ENCODE assay signal across 19 cellular contexts in genomic region chr2:142813830-142814829, GRCh38.
A peak's percentile ranks its signal among the peaks of the same experiment; 100 is the strongest.
DNase-seq lines count a peak whose midpoint lies in the region; ATAC-seq, FAIRE-seq and TF ChIP-seq lines count a peak whose summit lies in the region.
"Had no signal": no experiment of that assay in that cellular context is flagged by ENCODE, and none has a peak within 500 bp of the region (broad histone marks: within the 10 kb centered on the region; RNA-seq: fewer than 3 reads in every experiment).

No MANE protein-coding gene starts in this region.

- no peak overlapping the region for H2BK15ac ChIP-seq in H1 (ENCODE audit: low read length)

- no peak overlapping the region for H2BK5ac ChIP-seq in H1 (ENCODE audit: low read depth, low read length)

- 0 out of 2 replicates have a peak overlapping the region, but pooled peaks have one; percentile 10 for H2AFZ ChIP-seq in H1 (ENCODE audit: low read length)

- peak overlapping the region; percentile 8 for H3K27ac Mint-ChIP-seq in nephron progenitor cell
- no peak overlapping the region for H3K27ac Mint-ChIP-seq in activated CD8-positive, alpha-beta memory T cell treated with anti-CD3 and anti-CD28 coated beads, Interleukin-2, amount 10 ng/mL, durations not matched to agents 7 days and 5 days
- H3K27ac Mint-ChIP-seq: CD4-positive, alpha-beta memory T cell; HFFc6 had no signal

- no peak overlapping the region for H3K14ac ChIP-seq in H1 (ENCODE audit: insufficient read length)

- H3K4me2 ChIP-seq in H1 (ENCODE audit: insufficient read depth in 1 of 2, low read depth in 2 of 2, low read length in 2 of 2): no peak overlapping the region

- FAIRE-seq in H54 (lab: Jason Lieb, UNC) (peak; percentile 33), H1 (lab: Jason Lieb, UNC) (no peak)
- FAIRE-seq: GM12891, GM18507 had no signal

- no peaks in the 10 kb centered on the region for H3K36me3 ChIP-seq in SK-N-MC (ENCODE audit: insufficient read depth, low read length)
- no peaks in the 10 kb centered on the region for H3K36me3 ChIP-seq in H1 (ENCODE audit: control insufficient read depth in 2 of 4, insufficient read depth in 4 of 4, low read length in 3 of 4)
- H3K36me3 ChIP-seq: HAP-1 had no signal

- H4K5ac ChIP-seq in H1 (ENCODE audit: insufficient read length, low read depth, low read length): no peak overlapping the region

- H3K56ac ChIP-seq in H1 (replicated peaks; ENCODE audit: insufficient read length, low read depth, low read length): no peak overlapping the region

- no peak for DNase-seq in H54 (ENCODE audit: insufficient read length, low spot score)
- DNase-seq in SK-N-MC (ENCODE audit: low read depth, low spot score): no peak
- no peak for DNase-seq in H1 (ENCODE audit: low read depth in 1 of 2, low spot score in 2 of 2)
- DNase-seq in nephron progenitor cell: no peak
- DNase-seq in stimulated activated naive CD4-positive, alpha-beta T cell (lab: John Stamatoyannopoulos, UW): no peak
- no peak for DNase-seq in activated CD8-positive, alpha-beta memory T cell treated with anti-CD3 and anti-CD28 coated beads, Interleukin-2, amount 10 ng/mL, durations not matched to agents 7 days and 5 days
- no peak for DNase-seq in SIG-M5 treated with dmso at 0.1 percent for 504 hours (lab: John Stamatoyannopoulos, UW; ENCODE audit: unreplicated experiment)
- DNase-seq in putamen (ENCODE audit: low spot score): no peak
- DNase-seq: C1 segment of cervical spinal cord; Calu3; CD4-positive, alpha-beta memory T cell; COR-L47; DMS53; DMS79 treated with DMSO at 0.1 percent for 48 hours; GF-D8; HFFc6 had no signal

- H4K20me1 ChIP-seq in H1 (replicated peaks in 1 of 2; ENCODE audit: control insufficient read depth in 1 of 2, insufficient read depth in 2 of 2, low read length in 2 of 2): no peaks in the 10 kb centered on the region

- H3K9me3 ChIP-seq in SK-N-MC (ENCODE audit: low read depth, low read length) (0 out of 2 replicates have a peak, but pooled peaks cover 2% of the 10 kb centered on the region), H1 (ENCODE audit: insufficient read depth in 2 of 2, low read depth in 1 of 2, low read length in 1 of 2) (peaks cover 0 to 3% of the 10 kb centered on the region in 2 experiments; a peak in 1 of 4 replicates)
- H3K9me3 ChIP-seq: HAP-1 had no signal

- H3K27ac ChIP-seq in SK-N-MC (peak overlapping the region; percentile 27), H1 (ENCODE audit: low read depth, low read length) (no peak overlapping the region)

- H3K36me3 Mint-ChIP-seq in nephron progenitor cell (ENCODE audit: low read depth): peaks cover 14% of the 10 kb centered on the region
- H3K36me3 Mint-ChIP-seq in activated CD8-positive, alpha-beta memory T cell treated with anti-CD3 and anti-CD28 coated beads, Interleukin-2, amount 10 ng/mL, durations not matched to agents 7 days and 5 days: no peaks in the 10 kb centered on the region
- H3K36me3 Mint-ChIP-seq: CD4-positive, alpha-beta memory T cell had no signal

- no peak overlapping the region for H3K4ac ChIP-seq in H1 (replicated peaks; ENCODE audit: insufficient read length, low read depth, low read length)

- TF ChIP-seq CTCF in H1 (IDR thresholded peaks at IDR 0.05; ENCODE audit: control extremely low read depth in 1 of 3, insufficient read depth in 1 of 3, low read depth in 1 of 3, low read length in 3 of 3) (no peak), nephron progenitor cell (IDR thresholded peaks at IDR 0.05) (no peak)

- POLR2A ChIA-PET in H1 (lab: Charles Lee; ENCODE audit: partially characterized antibody): no interaction called here

- no peak overlapping the region for H3K18ac ChIP-seq in H1 (ENCODE audit: extremely low read depth, low read length)

- H2BK12ac ChIP-seq in H1 (ENCODE audit: low read depth, low read length): no peak overlapping the region

- H2BK20ac ChIP-seq in H1 (ENCODE audit: low read length): no peak overlapping the region

- no peak for TF ChIP-seq EP300 in H1 (IDR thresholded peaks at IDR 0.05; ENCODE audit: borderline replicate concordance in 1 of 2, low read depth in 2 of 2, low read length in 2 of 2)

- H3K79me2 ChIP-seq in H1 (ENCODE audit: control insufficient read depth in 1 of 2, insufficient read depth in 2 of 2, low read length in 2 of 2): no peaks in the 10 kb centered on the region

- H3K4me1 ChIP-seq in H1 (replicated peaks in 1 of 4; ENCODE audit: control insufficient read depth in 3 of 4, insufficient read depth in 4 of 4, low read length in 3 of 4): no peaks in the 10 kb centered on the region
- H3K4me1 ChIP-seq: HAP-1 had no signal

- H2BK120ac ChIP-seq in H1 (replicated peaks; ENCODE audit: low read depth, low read length): no peak overlapping the region

- H3K9me3 Mint-ChIP-seq in nephron progenitor cell: peaks cover 23% of the 10 kb centered on the region
- peaks cover 2% of the 10 kb centered on the region for H3K9me3 Mint-ChIP-seq in activated CD8-positive, alpha-beta memory T cell treated with anti-CD3 and anti-CD28 coated beads, Interleukin-2, amount 10 ng/mL, durations not matched to agents 7 days and 5 days (ENCODE audit: low read depth)

- no peak overlapping the region for H3K4me3 Mint-ChIP-seq in nephron progenitor cell
- no peak overlapping the region for H3K4me3 Mint-ChIP-seq in activated CD8-positive, alpha-beta memory T cell treated with anti-CD3 and anti-CD28 coated beads, Interleukin-2, amount 10 ng/mL, durations not matched to agents 7 days and 5 days
- H3K4me3 Mint-ChIP-seq: CD4-positive, alpha-beta memory T cell; HFFc6 had no signal

- H2AK5ac ChIP-seq in H1 (ENCODE audit: low read depth, low read length): no peak overlapping the region

- TF ChIP-seq POLR2A in H54 (IDR thresholded peaks at IDR 0.05; ENCODE audit: low read depth, low read length) (no peak), H1 (IDR thresholded peaks at IDR 0.05; ENCODE audit: control extremely low read depth in 1 of 2, low read depth in 2 of 2, low read length in 2 of 2) (no peak)

- H3K79me1 ChIP-seq in H1 (ENCODE audit: low read depth, low read length): no peaks in the 10 kb centered on the region

- WGBS in H1 (ENCODE audit: extremely low coverage in 1 of 2, insufficient coverage in 1 of 2, insufficient read length in 1 of 2, insufficient replicate concordance in 2 of 2, low coverage in 1 of 2, low lambda C conversion rate in 2 of 2, missing lambda C conversion rate in 1 of 2), 2 experiments: 94% methylated on average over 5 of the region's 5 CpGs; no CpG with 5 or more reads in 1 of the 2 experiments

- CTCF ChIA-PET in H1 (lab: Charles Lee; ENCODE audit: partially characterized antibody): interaction anchor here (0.6 to 0.8 kb wide), 3 partner anchors 12 to 164 kb away, joined by 3 read pairs; no protein-coding TSS in a partner anchor
- CTCF ChIA-PET in activated CD8-positive, alpha-beta memory T cell treated with anti-CD3 and anti-CD28 coated beads, Interleukin-2, amount 10 ng/mL, durations not matched to agents 7 days and 5 days (lab: Charles Lee): no interaction called here

- H3K9ac ChIP-seq in SK-N-MC (ENCODE audit: insufficient read length): no peak overlapping the region
- no peak overlapping the region for H3K9ac ChIP-seq in H1 (replicated peaks in 1 of 4; ENCODE audit: extremely low read depth in 1 of 4, low read depth in 3 of 4, low read length in 3 of 4)

- no peak overlapping the region for H3K23ac ChIP-seq in H1 (ENCODE audit: insufficient read length)

- no peak for TF ChIP-seq RAD21 in H1 (IDR thresholded peaks at IDR 0.05 in 1 of 2, conservative IDR thresholded peaks at IDR 0.05 in 1 of 2; ENCODE audit: low read depth in 2 of 2, low read length in 2 of 2)

- H3K27me3 ChIP-seq in H1 (replicated peaks in 1 of 4; ENCODE audit: control insufficient read depth in 3 of 4, extremely low read depth in 1 of 4, insufficient read depth in 3 of 4, low read length in 3 of 4): no peaks in the 10 kb centered on the region

- H4K91ac ChIP-seq in H1 (replicated peaks; ENCODE audit: insufficient read length, low read length): no peak overlapping the region

- peaks cover 4% of the 10 kb centered on the region for H3K27me3 Mint-ChIP-seq in nephron progenitor cell (ENCODE audit: low read depth, poor library complexity)
- no peaks in the 10 kb centered on the region for H3K27me3 Mint-ChIP-seq in activated CD8-positive, alpha-beta memory T cell treated with anti-CD3 and anti-CD28 coated beads, Interleukin-2, amount 10 ng/mL, durations not matched to agents 7 days and 5 days

- no peak overlapping the region for H4K8ac ChIP-seq in H1 (ENCODE audit: extremely low read depth, insufficient read depth, low read length)

- no peaks in the 10 kb centered on the region for H3K23me2 ChIP-seq in H1 (ENCODE audit: low read depth, low read length)

- H3K4me1 Mint-ChIP-seq in nephron progenitor cell: peaks cover 17% of the 10 kb centered on the region
- no peaks in the 10 kb centered on the region for H3K4me1 Mint-ChIP-seq in activated CD8-positive, alpha-beta memory T cell treated with anti-CD3 and anti-CD28 coated beads, Interleukin-2, amount 10 ng/mL, durations not matched to agents 7 days and 5 days
- H3K4me1 Mint-ChIP-seq: CD4-positive, alpha-beta memory T cell had no signal

- ATAC-seq in activated CD8-positive, alpha-beta memory T cell treated with anti-CD3 and anti-CD28 coated beads, Interleukin-2, amount 10 ng/mL, durations not matched to agents 7 days and 5 days: no peak

- H3K4me3 ChIP-seq in SK-N-MC (peak overlapping the region; percentile 11; the same call in 1 of the 2 replicates), H1 (ENCODE audit: extremely low read depth in 1 of 4, insufficient read depth in 2 of 4, low read depth in 3 of 4, low read length in 4 of 4) (no peak overlapping the region)
- H3K4me3 ChIP-seq: HAP-1 had no signal

TF ChIP-seq in H1, 55 proteins besides CTCF, POLR2A, EP300 and RAD21 (continues in another document):
- TF ChIP-seq FOSL1 (IDR thresholded peaks at IDR 0.05; ENCODE audit: insufficient read depth, low read depth, low read length): no peak
- TF ChIP-seq NRF1 (IDR thresholded peaks at IDR 0.05; ENCODE audit: low read depth, low read length): no peak
- TF ChIP-seq TCF12 (IDR thresholded peaks at IDR 0.05; ENCODE audit: low read depth, low read length): no peak
- no peak for TF ChIP-seq CHD1 (IDR thresholded peaks at IDR 0.05; ENCODE audit: low read depth, low read length)
- no peak for TF ChIP-seq HDAC2 (IDR thresholded peaks at IDR 0.05; ENCODE audit: borderline replicate concordance in 1 of 2, low read depth in 2 of 2, low read length in 2 of 2)
- no peak for TF ChIP-seq BCL11A (IDR thresholded peaks at IDR 0.05; ENCODE audit: low read depth in 2 of 2, low read length in 2 of 2)
- no peak for TF ChIP-seq KDM5A (IDR thresholded peaks at IDR 0.05; ENCODE audit: low read length)
- TF ChIP-seq CEBPB (IDR thresholded peaks at IDR 0.05; ENCODE audit: low read depth, low read length): no peak
